ENCODE assay signal across 8 cellular contexts in the genomic region with DNA sequence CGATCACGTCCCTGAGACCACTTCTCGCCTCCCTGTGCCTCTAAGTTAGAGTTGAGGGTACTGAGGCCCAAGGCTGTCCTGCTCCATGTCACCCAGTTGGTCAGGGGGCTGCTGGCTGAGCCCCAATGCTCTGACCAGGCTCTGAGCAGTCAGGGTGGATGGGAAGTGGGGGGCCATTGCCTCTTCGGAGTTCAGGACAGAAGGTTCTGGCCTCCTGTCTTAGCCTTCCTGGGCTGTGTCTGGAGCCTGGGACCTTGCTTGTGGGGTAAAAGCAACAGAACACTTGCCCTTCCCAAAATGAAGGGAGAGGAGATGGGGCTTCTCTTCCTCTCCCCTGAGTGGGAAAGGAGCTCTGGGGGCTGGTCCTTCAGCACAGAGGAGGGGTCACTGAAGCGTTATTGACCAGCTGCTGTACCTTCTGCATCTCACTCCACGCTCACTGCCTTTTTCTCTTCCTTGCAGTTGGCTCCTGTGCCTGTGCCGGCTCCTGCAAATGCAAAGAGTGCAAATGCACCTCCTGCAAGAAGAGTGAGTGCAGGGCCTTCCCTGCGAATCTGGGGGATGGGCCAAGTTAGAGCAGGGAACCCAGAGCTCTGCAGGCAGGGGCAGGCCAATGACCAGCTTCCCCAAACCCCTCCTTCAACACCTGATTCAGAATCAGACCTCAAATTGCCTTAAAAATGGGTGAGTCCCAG. TPM values are rescaled to one million over a fixed set of nuclear protein-coding genes. Genes with fewer than 3 reads are reported as not detected.
A peak's percentile ranks its signal among the peaks of the same experiment; 100 is the strongest.
DNase-seq lines count a peak whose midpoint lies in the region; ATAC-seq and TF ChIP-seq lines count a peak whose summit lies in the region.

No MANE protein-coding gene starts in this region.

- H3K27me3 ChIP-seq in HL-60 (ENCODE audit: insufficient read depth, poor library complexity, severe bottlenecking) (no peaks in the 10 kb centered on the region), body of pancreas (no peaks in the 10 kb centered on the region), mesenchymal stem cell (ENCODE audit: control insufficient read depth in 1 of 2, insufficient read depth in 1 of 2, low read length in 2 of 2) (no peaks in the 10 kb centered on the region), vagina (no peaks in the 10 kb centered on the region)

- in situ Hi-C loops in ACHN (cut with HindIII; ENCODE audit: low pct_ligation_motif_present, low pct_unique_long_range_greater_than_20kb, low sequenced_read_pairs) = no loop called here

- H3K4me1 ChIP-seq in body of pancreas (peaks cover 65% of the 10 kb centered on the region), mesenchymal stem cell (ENCODE audit: control insufficient read depth, insufficient read depth, low read depth, low read length) (peaks cover 10% of the 10 kb centered on the region), vagina (peaks cover 24% of the 10 kb centered on the region)

- no peak for TF ChIP-seq CTCF in HL-60 (IDR thresholded peaks at IDR 0.05; ENCODE audit: insufficient read depth, low read length)
- no peak for TF ChIP-seq CTCF in body of pancreas (IDR thresholded peaks at IDR 0.05)
- TF ChIP-seq CTCF in vagina (IDR thresholded peaks at IDR 0.05) = no peak

- ATAC-seq in GM18511 (IDR thresholded peaks at IDR 0.05; ENCODE audit: unreplicated experiment) (peak; percentile 15), body of pancreas (no peak), GM21576 (IDR thresholded peaks at IDR 0.05; ENCODE audit: unreplicated experiment) (no peak)

- H3K9me3 ChIP-seq in body of pancreas (no peaks in the 10 kb centered on the region), mesenchymal stem cell (ENCODE audit: control insufficient read depth, low read length) (peaks cover 10% of the 10 kb centered on the region), vagina (no peaks in the 10 kb centered on the region)

- peak overlapping the region; percentile 67 for H4K8ac ChIP-seq in mesenchymal stem cell (ENCODE audit: low read length)

- no peak overlapping the region for H4K91ac ChIP-seq in mesenchymal stem cell (ENCODE audit: low read length)

- H3K36me3 ChIP-seq in body of pancreas (replicated peaks in 1 of 2; ENCODE audit: insufficient read depth in 1 of 2, low read depth in 2 of 2) (no peaks in the 10 kb centered on the region), mesenchymal stem cell (ENCODE audit: control insufficient read depth in 1 of 2, insufficient read depth in 2 of 2, low read depth in 1 of 2, low read length in 2 of 2) (no peaks in the 10 kb centered on the region), vagina (no peaks in the 10 kb centered on the region)

- no peaks in the 10 kb centered on the region for H3K79me1 ChIP-seq in mesenchymal stem cell (replicated peaks; ENCODE audit: low read length, poor library complexity, severe bottlenecking)

- H3K4ac ChIP-seq in mesenchymal stem cell (ENCODE audit: low read depth in 1 of 2, low read length in 2 of 2) = no peak overlapping the region

- H3K4me3 ChIP-seq in HL-60 (replicated peaks; ENCODE audit: insufficient read depth, low read length) (peak overlapping the region; percentile 55), body of pancreas (peak overlapping the region; percentile 60 to 64), mesenchymal stem cell (ENCODE audit: insufficient read depth in 1 of 2, low read depth in 1 of 2, low read length in 2 of 2) (peak overlapping the region; percentile 59 to 79), vagina (peak overlapping the region; percentile 59 to 75)

- H2BK120ac ChIP-seq in mesenchymal stem cell (ENCODE audit: low read depth, low read length) = no peak overlapping the region

- H3K27ac ChIP-seq in HL-60 (replicated peaks) (peak overlapping the region; percentile 52), body of pancreas (peak overlapping the region; percentile 65 to 93 (median 88)), mesenchymal stem cell (ENCODE audit: low read length, poor library complexity, severe bottlenecking) (no peak overlapping the region), vagina (peak overlapping the region; percentile 80)

- no peak overlapping the region for H2AK5ac ChIP-seq in mesenchymal stem cell (ENCODE audit: low read length, severe bottlenecking)

- H3K18ac ChIP-seq in mesenchymal stem cell (ENCODE audit: low read depth in 1 of 2, low read length in 2 of 2) = peak overlapping the region in 1 of 2 experiments; percentile 82

- H2BK5ac ChIP-seq in mesenchymal stem cell (ENCODE audit: low read depth, low read length, poor library complexity, severe bottlenecking) = no peak overlapping the region

- WGBS in body of pancreas, 2 donors = 3 to 7% methylated on average over 8 of the region's 8 CpGs
- WGBS in mesenchymal stem cell = 19% methylated on average over 8 of the region's 8 CpGs

- intact Hi-C loops in body of pancreas (cut with DNase I) = no loop called here
- intact Hi-C loops in vagina (cut with DNase I) = loop anchor here (2.0 to 5.0 kb wide), 2 partner anchors 56 to 76 kb away; partner anchors contain the start of gene MT1E

- no peak for TF ChIP-seq POLR2A in body of pancreas (IDR thresholded peaks at IDR 0.05)
- no peak for TF ChIP-seq POLR2A in vagina (IDR thresholded peaks at IDR 0.05)

- H2BK15ac ChIP-seq in mesenchymal stem cell (ENCODE audit: low read depth, poor library complexity, severe bottlenecking) = no peak overlapping the region

- H3K23ac ChIP-seq in mesenchymal stem cell (ENCODE audit: low read length in 2 of 2) = no peak overlapping the region

- H3K4me2 ChIP-seq in mesenchymal stem cell (ENCODE audit: low read length, poor library complexity, severe bottlenecking) = peak overlapping the region; percentile 65

- peak overlapping the region in 1 of 2 experiments; percentile 38 for H3K14ac ChIP-seq in mesenchymal stem cell (ENCODE audit: low read length in 2 of 2)

- peak overlapping the region; percentile 55 for H2AFZ ChIP-seq in mesenchymal stem cell (ENCODE audit: low read depth, low read length)

- H2BK12ac ChIP-seq in mesenchymal stem cell (ENCODE audit: low read length in 2 of 2) = no peak overlapping the region

- DNase-seq in HL-60 (ENCODE audit: low read depth in 1 of 2, low spot score in 1 of 2) (no peak), body of pancreas (peak in 2 of 4 donors; percentile 35 to 41), mesenchymal stem cell (no peak), vagina (ENCODE audit: extremely low spot score in 2 of 2) (no peak), cortex of kidney (lab: John Stamatoyannopoulos, UW) (no peak), ACHN (no peak)

- peak overlapping the region; percentile 85 for H3K9ac ChIP-seq in mesenchymal stem cell (ENCODE audit: low read length)

RNA-seq across cellular contexts. Expression of gene MT1X, which starts 0.6 kb away (rescaled TPM):
- 1,000 to 10,000 TPM in 1 of 2 donors, 100 to 1,000 TPM in 1; 430 to 1,140 TPM for total RNA-seq in body of pancreas
- polyA plus RNA-seq in mesenchymal stem cell (2013, experiment 1 of 2) = 11.0 TPM
- polyA plus RNA-seq in mesenchymal stem cell (2013, experiment 2 of 2) = 11.0 TPM
- 3,049 TPM for total RNA-seq in vagina

RNA-seq across cellular contexts. Expression of gene MT1H, which starts 13.2 kb away (rescaled TPM):
- total RNA-seq in body of pancreas (1 to 10 TPM; 4.9 to 8.8 TPM), vagina (not detected)
- polyA plus RNA-seq in mesenchymal stem cell (2013, experiment 1 of 2) = not detected
- polyA plus RNA-seq in mesenchymal stem cell (2013, experiment 2 of 2) = not detected

RNA-seq across cellular contexts. Expression of gene MT1G, which starts 15.0 kb away (rescaled TPM):
- total RNA-seq in body of pancreas (100 to 1,000 TPM in 1 of 2 donors, 10 to 100 TPM in 1; 95.2 to 413 TPM), vagina (not detected)
- not detected for polyA plus RNA-seq in mesenchymal stem cell (2013, experiment 1 of 2)
- polyA plus RNA-seq in mesenchymal stem cell (2013, experiment 2 of 2) = not detected

RNA-seq across cellular contexts. Expression of gene MT1F, which starts 25.1 kb away (rescaled TPM):
- 10 to 100 TPM; 27.5 to 92.0 TPM for total RNA-seq in body of pancreas
- polyA plus RNA-seq in mesenchymal stem cell (2013, experiment 1 of 2) = not detected
- not detected for polyA plus RNA-seq in mesenchymal stem cell (2013, experiment 2 of 2)
- 16.0 TPM for total RNA-seq in vagina

RNA-seq across cellular contexts. Expression of gene MT1B, which starts 31.2 kb away (rescaled TPM):
- total RNA-seq in body of pancreas = not detected
- not detected for polyA plus RNA-seq in mesenchymal stem cell (2013, experiment 1 of 2)
- not detected for polyA plus RNA-seq in mesenchymal stem cell (2013, experiment 2 of 2)
- total RNA-seq in vagina = not detected

Comparison
In these comparisons a context has a peak if more than half of its experiments do, and no peak if none do; other contexts are left out.
1. RNA of gene MT1G, which starts 15.0 kb away (total RNA-seq): 95.2 to 413 TPM in body of pancreas; not detected in vagina (single experiment); every median in the first group is over 10 times any median in the second.
2. Peak in every context shown above with its lines, with median percentiles within 50 percentile points of each other: H3K4me3 ChIP-seq.